In genomic region chr16:2926660-2927646, GRCh38 we compare ENCODE assay signal across 8 cellular contexts. TPM values are rescaled to one million over a fixed set of nuclear protein-coding genes. Genes with fewer than 3 reads are reported as not detected.
DNase-seq lines count a peak whose midpoint lies in the region; ATAC-seq, FAIRE-seq and TF ChIP-seq lines count a peak whose summit lies in the region.

No MANE protein-coding gene starts in this region.

- TF ChIP-seq CTCF in GM12872 (IDR thresholded peaks at IDR 0.05; ENCODE audit: insufficient read depth, low read depth, low read length) = peak; percentile 92

- peaks cover 7% of the 10 kb centered on the region for H3K4me1 Mint-ChIP-seq in activated T-cell treated with anti-CD3 and anti-CD28 coated beads, Interleukin-2, amount 50 U/mL, for 4 hours (ENCODE audit: low read depth)
- peaks cover 14% of the 10 kb centered on the region in 2 donors for H3K4me1 Mint-ChIP-seq in natural killer cell treated with Interleukin-12 subunit alpha and Interleukin-12 subunit beta and Interleukin-15 and Interleukin-18, amount 100 ng/mL, for 72 hours (ENCODE audit: low read depth in 2 of 2)
- H3K4me1 Mint-ChIP-seq in stimulated activated effector memory CD8-positive, alpha-beta T cell treated with anti-CD3 and anti-CD28 coated beads, Interleukin-12 subunit alpha, Interleukin-12 subunit beta, amount 100 ng/mL, for 72 hours = peaks cover 18% of the 10 kb centered on the region

- peaks cover 6% of the 10 kb centered on the region for H3K36me3 Mint-ChIP-seq in activated T-cell treated with anti-CD3 and anti-CD28 coated beads, Interleukin-2, amount 50 U/mL, for 4 hours (ENCODE audit: insufficient read depth)
- no peaks in the 10 kb centered on the region for H3K36me3 Mint-ChIP-seq in natural killer cell treated with Interleukin-12 subunit alpha and Interleukin-12 subunit beta and Interleukin-15 and Interleukin-18, amount 100 ng/mL, for 72 hours
- peaks cover 28% of the 10 kb centered on the region for H3K36me3 Mint-ChIP-seq in stimulated activated effector memory CD8-positive, alpha-beta T cell treated with anti-CD3 and anti-CD28 coated beads, Interleukin-12 subunit alpha, Interleukin-12 subunit beta, amount 100 ng/mL, for 72 hours

- no peak for FAIRE-seq in RCC 7860 (lab: Jason Lieb, UNC)

- H3K9me3 Mint-ChIP-seq in activated T-cell treated with anti-CD3 and anti-CD28 coated beads, Interleukin-2, amount 50 U/mL, for 4 hours = no peaks in the 10 kb centered on the region
- H3K9me3 Mint-ChIP-seq in natural killer cell treated with Interleukin-12 subunit alpha and Interleukin-12 subunit beta and Interleukin-15 and Interleukin-18, amount 100 ng/mL, for 72 hours = no peaks in the 10 kb centered on the region
- no peaks in the 10 kb centered on the region for H3K9me3 Mint-ChIP-seq in stimulated activated effector memory CD8-positive, alpha-beta T cell treated with anti-CD3 and anti-CD28 coated beads, Interleukin-12 subunit alpha, Interleukin-12 subunit beta, amount 100 ng/mL, for 72 hours

- no peak overlapping the region for H3K4me3 Mint-ChIP-seq in activated T-cell treated with anti-CD3 and anti-CD28 coated beads, Interleukin-2, amount 50 U/mL, for 4 hours
- no peak overlapping the region for H3K4me3 Mint-ChIP-seq in natural killer cell treated with Interleukin-12 subunit alpha and Interleukin-12 subunit beta and Interleukin-15 and Interleukin-18, amount 100 ng/mL, for 72 hours
- H3K4me3 Mint-ChIP-seq in stimulated activated effector memory CD8-positive, alpha-beta T cell treated with anti-CD3 and anti-CD28 coated beads, Interleukin-12 subunit alpha, Interleukin-12 subunit beta, amount 100 ng/mL, for 72 hours = peak overlapping the region; percentile 25

- peak overlapping the region in 1 of 2 donors; percentile 11 for H3K27ac Mint-ChIP-seq in natural killer cell treated with Interleukin-12 subunit alpha and Interleukin-12 subunit beta and Interleukin-15 and Interleukin-18, amount 100 ng/mL, for 72 hours
- H3K27ac Mint-ChIP-seq in stimulated activated effector memory CD8-positive, alpha-beta T cell treated with anti-CD3 and anti-CD28 coated beads, Interleukin-12 subunit alpha, Interleukin-12 subunit beta, amount 100 ng/mL, for 72 hours = no peak overlapping the region

- H3K27me3 Mint-ChIP-seq in activated T-cell treated with anti-CD3 and anti-CD28 coated beads, Interleukin-2, amount 50 U/mL, for 4 hours (ENCODE audit: low read depth) = no peaks in the 10 kb centered on the region
- H3K27me3 Mint-ChIP-seq in natural killer cell treated with Interleukin-12 subunit alpha and Interleukin-12 subunit beta and Interleukin-15 and Interleukin-18, amount 100 ng/mL, for 72 hours = no peaks in the 10 kb centered on the region

- peak; percentile 86 for DNase-seq in LoVo (ENCODE audit: low spot score)
- peak; percentile 64 for DNase-seq in RCC 7860 (ENCODE audit: low spot score)
- peak; percentile 86 for DNase-seq in activated T-cell treated with anti-CD3 and anti-CD28 coated beads, Interleukin-2, amount 50 U/mL, for 4 hours
- peak; percentile 80 for DNase-seq in fibroblast of gingiva (ENCODE audit: low read depth)
- peak; percentile 84 for DNase-seq in natural killer cell treated with Interleukin-12 subunit alpha and Interleukin-12 subunit beta and Interleukin-15 and Interleukin-18, amount 100 ng/mL, for 72 hours (ENCODE audit: low spot score)
- peak; percentile 84 to 93 for DNase-seq in stimulated activated effector memory CD8-positive, alpha-beta T cell treated with anti-CD3 and anti-CD28 coated beads, Interleukin-12 subunit alpha, Interleukin-12 subunit beta, amount 100 ng/mL, for 72 hours (ENCODE audit: low spot score in 2 of 2)

- ATAC-seq in activated T-cell treated with anti-CD3 and anti-CD28 coated beads, Interleukin-2, amount 50 U/mL, for 4 hours = peak; percentile 98 to 99
- ATAC-seq in natural killer cell treated with Interleukin-12 subunit alpha and Interleukin-12 subunit beta and Interleukin-15 and Interleukin-18, amount 100 ng/mL, for 72 hours = peak; percentile 95 to 97
- peak; percentile 98 for ATAC-seq in stimulated activated effector memory CD8-positive, alpha-beta T cell treated with anti-CD3 and anti-CD28 coated beads, Interleukin-12 subunit alpha, Interleukin-12 subunit beta, amount 100 ng/mL, for 72 hours
- no peak for ATAC-seq in HG02763 (IDR thresholded peaks at IDR 0.05; ENCODE audit: unreplicated experiment)

RNA-seq across cellular contexts. Expression of gene FLYWCH1, which starts 15.2 kb away (rescaled TPM):
- total RNA-seq in activated T-cell treated with anti-CD3 and anti-CD28 coated beads, Interleukin-2, amount 50 U/mL, for 4 hours = 10 to 100 TPM; 39.8 to 47.9 (median 46.8) TPM
- 10 to 100 TPM; 66.6 to 85.7 TPM for total RNA-seq in natural killer cell treated with Interleukin-12 subunit alpha and Interleukin-12 subunit beta and Interleukin-15 and Interleukin-18, amount 100 ng/mL, for 72 hours

RNA-seq across cellular contexts. Expression of gene KREMEN2, which starts 37.1 kb away (rescaled TPM):
- total RNA-seq in activated T-cell treated with anti-CD3 and anti-CD28 coated beads, Interleukin-2, amount 50 U/mL, for 4 hours = under 1 TPM in 2 of 3 donors, not detected in 1; 0.11 TPM
- total RNA-seq in natural killer cell treated with Interleukin-12 subunit alpha and Interleukin-12 subunit beta and Interleukin-15 and Interleukin-18, amount 100 ng/mL, for 72 hours = not detected

RNA-seq across cellular contexts. Expression of gene PAQR4, which starts 42.2 kb away (rescaled TPM):
- total RNA-seq in activated T-cell treated with anti-CD3 and anti-CD28 coated beads, Interleukin-2, amount 50 U/mL, for 4 hours = 10 to 100 TPM; 17.4 to 24.9 (median 22.6) TPM
- 10 to 100 TPM; 19.7 to 39.1 TPM for total RNA-seq in natural killer cell treated with Interleukin-12 subunit alpha and Interleukin-12 subunit beta and Interleukin-15 and Interleukin-18, amount 100 ng/mL, for 72 hours

RNA-seq across cellular contexts. Expression of gene FLYWCH2, which starts 43.9 kb away (rescaled TPM):
- total RNA-seq in activated T-cell treated with anti-CD3 and anti-CD28 coated beads, Interleukin-2, amount 50 U/mL, for 4 hours = 10 to 100 TPM; 25.7 to 28.7 (median 28.5) TPM
- total RNA-seq in natural killer cell treated with Interleukin-12 subunit alpha and Interleukin-12 subunit beta and Interleukin-15 and Interleukin-18, amount 100 ng/mL, for 72 hours = 10 to 100 TPM; 21.5 to 24.7 TPM

RNA-seq across cellular contexts. Expression of gene PKMYT1, which starts 53.3 kb away (rescaled TPM):
- total RNA-seq in activated T-cell treated with anti-CD3 and anti-CD28 coated beads, Interleukin-2, amount 50 U/mL, for 4 hours = 10 to 100 TPM; 53.1 to 79.1 (median 66.0) TPM
- total RNA-seq in natural killer cell treated with Interleukin-12 subunit alpha and Interleukin-12 subunit beta and Interleukin-15 and Interleukin-18, amount 100 ng/mL, for 72 hours = 100 to 1,000 TPM in 1 of 2 donors, 10 to 100 TPM in 1; 76.4 to 251 TPM
